33 cellular contexts compared by ENCODE assay signal in genomic region chrX:67949270-67949669, GRCh38.
DNase-seq lines count a peak whose midpoint lies in the region; ATAC-seq, FAIRE-seq and TF ChIP-seq lines count a peak whose summit lies in the region.
"Had no signal": no experiment of that assay in that cellular context is flagged by ENCODE, and none has a peak within 500 bp of the region (broad histone marks: within the 10 kb centered on the region; RNA-seq: fewer than 3 reads in every experiment).

No MANE protein-coding gene starts in this region.

- TF ChIP-seq RAD21 in HepG2 (CRISPR knock-in tag; IDR thresholded peaks at IDR 0.05): no peak

- POLR2A ChIA-PET in HepG2 (lab: Yijun Ruan, JAX): no interaction called here

- H3K27me3 ChIP-seq in right lobe of liver (no peaks in the 10 kb centered on the region), HepG2 (ENCODE audit: control insufficient read depth in 1 of 2, insufficient read depth in 2 of 2, low read length in 2 of 2) (no peaks in the 10 kb centered on the region), left lung (no peaks in the 10 kb centered on the region), upper lobe of right lung (no peaks in the 10 kb centered on the region)
- H3K27me3 ChIP-seq: BE2C; BLaER1; BLaER1 treated with 17β-estradiol and CSF1 and Interleukin-3, amounts not matched to agents 10 nM and 100 nM had no signal

- CTCF ChIA-PET in HepG2 (lab: Yijun Ruan, JAX; ENCODE audit: low intra/inter-chr PET ratio, low total read pairs): no interaction called here

- DNase-seq in right lobe of liver (no peak), HepG2 (ENCODE audit: low spot score) (no peak), left lobe of liver (ENCODE audit: low spot score) (no peak), left lung (no peak), upper lobe of right lung (no peak), DMS53 (lab: John Stamatoyannopoulos, UW) (no peak)
- DNase-seq: 8988T; ACHN; AML-193; BE2C; C1 segment of cervical spinal cord; Caco-2; Calu3; CD4-positive, alpha-beta memory T cell; CD4-positive, alpha-beta T cell; CD4-positive, CD25-positive, alpha-beta regulatory T cell; CD8-positive, alpha-beta memory T cell; CD8-positive, alpha-beta T cell; COR-L47; DMS 273 treated with DMSO at 0.1 percent for 48 hours; DMS153; DMS79; DMS79 treated with DMSO at 0.1 percent for 48 hours; DND-41; EL had no signal

- H3K36me3 ChIP-seq in right lobe of liver (no peaks in the 10 kb centered on the region), HepG2 (replicated peaks in 1 of 2; ENCODE audit: control insufficient read depth in 1 of 2, insufficient read depth in 2 of 2, low read length in 2 of 2) (no peaks in the 10 kb centered on the region), left lung (no peaks in the 10 kb centered on the region), upper lobe of right lung (no peaks in the 10 kb centered on the region)
- H3K36me3 ChIP-seq: BE2C; BLaER1; BLaER1 treated with 17β-estradiol and CSF1 and Interleukin-3, amounts not matched to agents 10 nM and 100 nM had no signal

- no TSS peak for BruUV-seq in HepG2 (replicated peaks; lab: Mats Ljungman, UMichigan)

- H3K9ac ChIP-seq in HepG2 (ENCODE audit: insufficient read depth, low read depth, low read length): no peak overlapping the region
- H3K9ac ChIP-seq: BLaER1; BLaER1 treated with 17β-estradiol and CSF1 and Interleukin-3, amounts not matched to agents 10 nM and 100 nM had no signal

- ATAC-seq in right lobe of liver (peak in 3 of 4 donors; percentile 28 to 83 (median 57)), HepG2 (no peak), left lobe of liver (peak; percentile 73), left lung (peak; percentile 72), upper lobe of right lung (peak; percentile 58), GM19395 (IDR thresholded peaks at IDR 0.05; ENCODE audit: unreplicated experiment) (no peak), HG03432 (IDR thresholded peaks at IDR 0.05; ENCODE audit: unreplicated experiment) (no peak)
- ATAC-seq: A549; CD8-positive, alpha-beta T cell had no signal

- no peak for FAIRE-seq in HepG2 (lab: Jason Lieb, UNC)
- FAIRE-seq: A204.1, A549 had no signal

- H3K4me1 ChIP-seq in right lobe of liver: no peaks in the 10 kb centered on the region
- H3K4me1 ChIP-seq in HepG2 (ENCODE audit: insufficient read depth, low read length): no peaks in the 10 kb centered on the region
- H3K4me1 ChIP-seq in left lung: no peaks in the 10 kb centered on the region
- no peaks in the 10 kb centered on the region for H3K4me1 ChIP-seq in upper lobe of right lung
- H3K4me1 ChIP-seq: A549; BE2C; BLaER1; BLaER1 treated with 17β-estradiol and CSF1 and Interleukin-3, amounts not matched to agents 10 nM and 100 nM; Caco-2 had no signal

- no peak for TF ChIP-seq POLR2A in right lobe of liver (IDR thresholded peaks at IDR 0.05)
- TF ChIP-seq POLR2A in HepG2 (IDR thresholded peaks at IDR 0.05; ENCODE audit: insufficient read depth in 1 of 2, low read depth in 2 of 2, low read length in 2 of 2): no peak

- intact Hi-C loops in right lobe of liver (cut with DNase I) (no loop called here), HepG2 (cut with micrococcal nuclease; ENCODE audit: unreplicated experiment) (no loop called here), left lung (cut with DNase I) (no loop called here), upper lobe of right lung (cut with DNase I) (no loop called here)

- H3K9me3 ChIP-seq in right lobe of liver (no peaks in the 10 kb centered on the region), HepG2 (ENCODE audit: low read length) (no peaks in the 10 kb centered on the region), left lung (no peaks in the 10 kb centered on the region), upper lobe of right lung (no peaks in the 10 kb centered on the region)
- H3K9me3 ChIP-seq: A549; BE2C; BLaER1; BLaER1 treated with 17β-estradiol and CSF1 and Interleukin-3, amounts not matched to agents 10 nM and 100 nM; Caco-2 had no signal

- no peaks in the 10 kb centered on the region for H3K79me2 ChIP-seq in HepG2 (ENCODE audit: insufficient read depth, low read length)

- no peak overlapping the region for H2AFZ ChIP-seq in HepG2 (ENCODE audit: low read length)

- H3K4me3 ChIP-seq in right lobe of liver (no peak overlapping the region), HepG2 (replicated peaks in 1 of 3; ENCODE audit: insufficient read depth in 1 of 3, low read depth in 2 of 3, low read length in 3 of 3) (no peak overlapping the region), left lung (no peak overlapping the region), upper lobe of right lung (no peak overlapping the region)
- H3K4me3 ChIP-seq: A549; BLaER1; BLaER1 treated with 17β-estradiol and CSF1 and Interleukin-3, amounts not matched to agents 10 nM and 100 nM had no signal

- no peak for TF ChIP-seq EP300 in HepG2 (IDR thresholded peaks at IDR 0.05; ENCODE audit: low read depth in 2 of 2, low read length in 2 of 2)
- TF ChIP-seq EP300 in HepG2 (CRISPR knock-in tag; IDR thresholded peaks at IDR 0.05; ENCODE audit: borderline replicate concordance): no peak

- WGBS in right lobe of liver (ENCODE audit: insufficient coverage, low coverage, low lambda C conversion rate, missing lambda C conversion rate): 21% methylated on average over 4 of the region's 4 CpGs
- 0% methylated on average over 4 of the region's 4 CpGs for WGBS in HepG2 (ENCODE audit: low lambda C conversion rate)

- H3K27ac ChIP-seq in right lobe of liver (no peak overlapping the region), HepG2 (ENCODE audit: extremely low read length, insufficient read depth, low read length) (no peak overlapping the region), left lung (no peak overlapping the region), upper lobe of right lung (no peak overlapping the region)
- H3K27ac ChIP-seq: 22Rv1; A549; BLaER1; BLaER1 treated with 17β-estradiol and CSF1 and Interleukin-3, amounts not matched to agents 10 nM and 100 nM; C4-2B had no signal

- H3K4me2 ChIP-seq in HepG2 (ENCODE audit: low read depth, low read length): no peak overlapping the region
- H3K4me2 ChIP-seq: A549; BLaER1; BLaER1 treated with 17β-estradiol and CSF1 and Interleukin-3, amounts not matched to agents 10 nM and 100 nM had no signal

- no peaks in the 10 kb centered on the region for H4K20me1 ChIP-seq in HepG2 (ENCODE audit: insufficient read depth, low read length)
- H4K20me1 ChIP-seq: BLaER1; BLaER1 treated with 17β-estradiol and CSF1 and Interleukin-3, amounts not matched to agents 10 nM and 100 nM had no signal

- in situ Hi-C loops in HepG2 (cut with HindIII; ENCODE audit: extremely low pct_ligation_motif_present, low pct_unique_long_range_greater_than_20kb): no loop called here

- TF ChIP-seq CTCF in right lobe of liver (IDR thresholded peaks at IDR 0.05): no peak
- no peak for TF ChIP-seq CTCF in HepG2 (CRISPR knock-in tag; IDR thresholded peaks at IDR 0.05)
- no peak for TF ChIP-seq CTCF in left lung (IDR thresholded peaks at IDR 0.05)
- no peak for TF ChIP-seq CTCF in upper lobe of right lung (IDR thresholded peaks at IDR 0.05)

TF ChIP-seq in HepG2, 621 proteins besides CTCF, POLR2A, EP300 and RAD21 (continues in another document):
- TF ChIP-seq ZNF782 (CRISPR knock-in tag; IDR thresholded peaks at IDR 0.05; ENCODE audit: borderline replicate concordance): no peak
- TF ChIP-seq ZBED4 (CRISPR knock-in tag; IDR thresholded peaks at IDR 0.05; ENCODE audit: borderline replicate concordance): no peak
- TF ChIP-seq ZNF839 (CRISPR knock-in tag; IDR thresholded peaks at IDR 0.05; ENCODE audit: borderline replicate concordance): no peak
- TF ChIP-seq ZNF737 (CRISPR knock-in tag; IDR thresholded peaks at IDR 0.05; ENCODE audit: borderline replicate concordance): no peak
- TF ChIP-seq RFX3 (CRISPR knock-in tag; IDR thresholded peaks at IDR 0.05): no peak
- no peak for TF ChIP-seq ZNF816 (CRISPR knock-in tag; IDR thresholded peaks at IDR 0.05; ENCODE audit: borderline replicate concordance)
- TF ChIP-seq ZNF709 (CRISPR knock-in tag; IDR thresholded peaks at IDR 0.05): no peak
- no peak for TF ChIP-seq RXRB (CRISPR knock-in tag; IDR thresholded peaks at IDR 0.05; ENCODE audit: borderline replicate concordance)

Comparison
In these comparisons a context has a peak if more than half of its experiments do, and no peak if none do; other contexts are left out.
1. ATAC-seq: peak in right lobe of liver (3 of 4), left lobe of liver (single experiment), left lung (single experiment) and upper lobe of right lung (single experiment); none in HepG2 (single experiment), GM19395 (single experiment) and HG03432 (single experiment).